In genomic region chr11:96050435-96051182, GRCh38 we compare ENCODE assay signal across 13 cellular contexts.
A peak's percentile ranks its signal among the peaks of the same experiment; 100 is the strongest.
DNase-seq lines count a peak whose midpoint lies in the region; ATAC-seq and TF ChIP-seq lines count a peak whose summit lies in the region.
"Had no signal": no experiment of that assay in that cellular context is flagged by ENCODE, and none has a peak within 500 bp of the region (broad histone marks: within the 10 kb centered on the region; RNA-seq: fewer than 3 reads in every experiment).

No MANE protein-coding gene starts in this region.

- no peaks in the 10 kb centered on the region for H3K27me3 ChIP-seq in IMR-90 (ENCODE audit: control insufficient read depth, insufficient read depth, low read length)
- H3K27me3 ChIP-seq: transverse colon had no signal

- no peak overlapping the region for H3K9ac ChIP-seq in IMR-90 (ENCODE audit: low read depth, low read length)

- H3K79me1 ChIP-seq in IMR-90 (ENCODE audit: low read depth in 1 of 2, low read length in 2 of 2), result peaks cover 18 to 45% of the 10 kb centered on the region in 2 experiments; a peak in 3 of 4 replicates

- peak overlapping the region; percentile 66 to 85 (median 70) for H3K27ac Mint-ChIP-seq in nephron
- H3K27ac Mint-ChIP-seq: activated naive CD4-positive, alpha-beta T cell treated with anti-CD3 and anti-CD28 coated beads, Interleukin-2, amount 50 U/mL, for 24 hours had no signal

- no peak overlapping the region for H3K27ac ChIP-seq in IMR-90 (ENCODE audit: insufficient read depth, low read length)
- H3K27ac ChIP-seq: 22Rv1, transverse colon had no signal

- peaks cover 61% of the 10 kb centered on the region for H3K4me1 Mint-ChIP-seq in nephron

- no peaks in the 10 kb centered on the region for H3K9me3 ChIP-seq in IMR-90 (ENCODE audit: control insufficient read depth, insufficient read depth, low read length)
- H3K9me3 ChIP-seq: transverse colon had no signal

- H3K23ac ChIP-seq in IMR-90 (ENCODE audit: low read depth, low read length), result no peak overlapping the region

- no peak for TF ChIP-seq CTCF in IMR-90 (conservative IDR thresholded peaks at IDR 0.05; ENCODE audit: low read depth, low read length)
- TF ChIP-seq CTCF in choroid plexus epithelial cell (conservative IDR thresholded peaks at IDR 0.05; ENCODE audit: low read depth, low read length), result peak; percentile 31
- TF ChIP-seq CTCF in nephron (IDR thresholded peaks at IDR 0.05; ENCODE audit: unreplicated experiment in 3 of 3), result no peak

- H2AK9ac ChIP-seq in IMR-90 (replicated peaks; ENCODE audit: low read depth, low read length, poor library complexity), result no peak overlapping the region

- H2BK5ac ChIP-seq in IMR-90 (ENCODE audit: low read depth, low read length, poor library complexity, severe bottlenecking), result no peak overlapping the region

- H3K56ac ChIP-seq in IMR-90 (ENCODE audit: extremely low read depth, insufficient read depth, low read length), result no peak overlapping the region

- H4K5ac ChIP-seq in IMR-90 (ENCODE audit: low read depth, low read length), result no peak overlapping the region

- H2BK15ac ChIP-seq in IMR-90 (ENCODE audit: low read depth, low read length), result no peak overlapping the region

- WGBS in IMR-90 (ENCODE audit: extremely low coverage in 2 of 2, insufficient read length in 1 of 2), 2 experiments, result no CpG with 5 or more reads among the region's 1 CpG

- no peaks in the 10 kb centered on the region for H3K27me3 Mint-ChIP-seq in nephron (ENCODE audit: low read depth)
- H3K27me3 Mint-ChIP-seq: activated naive CD4-positive, alpha-beta T cell treated with anti-CD3 and anti-CD28 coated beads, Interleukin-2, amount 50 U/mL, for 24 hours had no signal

- H3K9me3 Mint-ChIP-seq in nephron, result no peaks in the 10 kb centered on the region

- H2BK120ac ChIP-seq in IMR-90 (ENCODE audit: low read depth, low read length), result no peak overlapping the region

- TF ChIP-seq POLR2A in IMR-90 (IDR thresholded peaks at IDR 0.05; ENCODE audit: low read depth, low read length), result no peak

- no peaks in the 10 kb centered on the region; the same call in 1 of the 2 replicates for H3K36me3 ChIP-seq in IMR-90 (ENCODE audit: control insufficient read depth, insufficient read depth, low read length)
- H3K36me3 ChIP-seq: transverse colon had no signal

- peak; percentile 8 for DNase-seq in DMS 273 (lab: John Stamatoyannopoulos, UW; ENCODE audit: unreplicated experiment)
- DNase-seq in DMS 273 treated with DMSO at 0.1 percent for 48 hours (lab: John Stamatoyannopoulos, UW), result no peak
- DNase-seq in IMR-90, result peak; percentile 86
- DNase-seq in choroid plexus epithelial cell (ENCODE audit: low read depth), result peak; percentile 97
- DNase-seq in NOMO-1 treated with dmso at 0.1 percent for 144 hours (lab: John Stamatoyannopoulos, UW; ENCODE audit: unreplicated experiment), result no peak
- no peak for DNase-seq in posterior cingulate gyrus
- DNase-seq: T-helper 9 cell, transverse colon had no signal

- no peak overlapping the region for H3K14ac ChIP-seq in IMR-90 (replicated peaks; ENCODE audit: low read depth, low read length)

- peak; percentile 54 for ATAC-seq in IMR-90 (ENCODE audit: low read depth)
- ATAC-seq in HG02763 (IDR thresholded peaks at IDR 0.05; ENCODE audit: unreplicated experiment), result no peak
- ATAC-seq: GM12878 had no signal

- peaks cover 30% of the 10 kb centered on the region for H3K4me1 ChIP-seq in IMR-90 (ENCODE audit: control insufficient read depth, insufficient read depth, low read length)

- no peak overlapping the region for H2AFZ ChIP-seq in IMR-90 (replicated peaks; ENCODE audit: low read length, poor library complexity)

- no peak overlapping the region for H3K4me3 ChIP-seq in IMR-90 (ENCODE audit: insufficient read depth, low read depth, low read length)
- H3K4me3 ChIP-seq in choroid plexus epithelial cell (ENCODE audit: low read depth, low read length), result no peak overlapping the region
- H3K4me3 ChIP-seq: GM12878, transverse colon had no signal

- H3K4ac ChIP-seq in IMR-90 (ENCODE audit: low read depth, low read length), result no peak overlapping the region

- no peak overlapping the region for H3K18ac ChIP-seq in IMR-90 (ENCODE audit: low read depth, low read length)

- CTCF ChIA-PET in IMR-90 (lab: Yijun Ruan, JAX), result interaction anchor here (0.5 kb wide), 1 partner anchor 9 kb away, joined by 3 read pairs; no protein-coding TSS in a partner anchor

- H3K4me2 ChIP-seq in IMR-90 (ENCODE audit: low read depth, low read length), result no peak overlapping the region

- no peak overlapping the region for H4K8ac ChIP-seq in IMR-90 (ENCODE audit: low read depth in 2 of 2, low read length in 2 of 2)

- H3K9me1 ChIP-seq in IMR-90 (ENCODE audit: insufficient read depth, low read length), result peaks cover 16% of the 10 kb centered on the region

- H4K20me1 ChIP-seq in IMR-90 (ENCODE audit: insufficient read depth, low read length), result no peaks in the 10 kb centered on the region

- BruUV-seq in IMR-90 (replicated peaks; lab: Mats Ljungman, UMichigan), result no TSS peak

- H2AK5ac ChIP-seq in IMR-90 (ENCODE audit: low read depth, low read length), result no peak overlapping the region

- no peak for TF ChIP-seq RAD21 in IMR-90 (IDR thresholded peaks at IDR 0.05; ENCODE audit: low read length)

- intact Hi-C loops in IMR-90 (cut with micrococcal nuclease), result loop anchor here (5.0 to 10.0 kb wide), 3 partner anchors 128 to 213 kb away; partner anchors contain the start of gene MTMR2
- intact Hi-C loops in posterior cingulate gyrus (cut with DNase I), result no loop called here

- in situ Hi-C loops in IMR-90 (cut with MboI; ENCODE audit: low sequenced_read_pairs), result loop anchor here (5.0 kb wide), 1 partner anchor 292 kb away; the partner anchor contains the start of gene MAML2

- no peak overlapping the region for H2BK20ac ChIP-seq in IMR-90 (ENCODE audit: low read depth, low read length)

- no peaks in the 10 kb centered on the region for H3K36me3 Mint-ChIP-seq in nephron (ENCODE audit: low read depth)

- no peak overlapping the region for H3K4me3 Mint-ChIP-seq in nephron
- H3K4me3 Mint-ChIP-seq: activated naive CD4-positive, alpha-beta T cell treated with anti-CD3 and anti-CD28 coated beads, Interleukin-2, amount 50 U/mL, for 24 hours had no signal

- H4K91ac ChIP-seq in IMR-90 (ENCODE audit: insufficient read depth, low read depth, low read length), result 0 out of 2 replicates have a peak overlapping the region, but pooled peaks have one; percentile 1

- dilution Hi-C loops in IMR-90 (cut with HindIII; ENCODE audit: low sequenced_read_pairs, unreplicated experiment), result no loop called here

- POLR2A ChIA-PET in IMR-90 (lab: Charles Lee; ENCODE audit: unreplicated experiment), result no interaction called here

TF ChIP-seq in IMR-90, 13 proteins besides CTCF, POLR2A, EP300 and RAD21:
- no peak for TF ChIP-seq MXI1 (IDR thresholded peaks at IDR 0.05; ENCODE audit: borderline replicate concordance, low read depth, low read length)
- no peak for TF ChIP-seq MAFK (IDR thresholded peaks at IDR 0.05; ENCODE audit: low read depth, low read length)
TF ChIP-seq in IMR-90: peak in this region for 0.

Comparison
In these comparisons a context has a peak if more than half of its experiments do, and no peak if none do; other contexts are left out.
1. DNase-seq: peak in DMS 273 (single experiment), IMR-90 (single experiment) and choroid plexus epithelial cell (single experiment); none in DMS 273 treated with DMSO at 0.1 percent for 48 hours (single experiment), NOMO-1 treated with dmso at 0.1 percent for 144 hours (single experiment) and posterior cingulate gyrus (0 of 10).